In the genomic region with DNA sequence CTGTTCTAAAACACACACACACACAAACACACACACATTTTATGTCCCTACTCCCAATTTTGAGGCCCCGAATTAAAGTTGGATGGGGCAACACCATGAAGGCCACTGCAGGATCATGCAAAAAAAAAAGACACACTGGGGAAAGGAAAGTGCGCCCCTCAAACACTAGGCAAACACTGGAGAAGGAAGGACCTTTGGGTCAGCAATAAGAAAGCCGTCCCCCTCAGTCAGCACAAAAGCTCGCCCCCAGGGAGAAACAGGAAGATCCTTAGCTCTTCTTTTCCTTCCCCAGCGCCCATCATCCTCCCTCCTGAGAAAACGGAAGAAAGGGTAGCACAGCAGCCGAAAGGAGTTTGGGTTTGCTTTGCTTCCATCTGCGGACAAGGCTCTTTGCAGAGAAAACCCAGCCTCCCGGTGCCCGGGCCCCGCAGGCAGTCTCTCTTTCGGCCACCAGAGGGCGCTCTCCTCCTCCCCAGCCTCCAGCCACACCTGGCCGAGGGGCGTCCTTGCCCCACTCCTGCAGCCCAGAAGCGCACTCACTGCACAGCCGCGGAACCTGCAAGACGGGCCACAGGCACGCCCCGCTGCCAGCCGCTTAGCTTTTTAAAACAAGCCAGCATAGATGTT, we compare ENCODE assay signal across 8 cellular contexts.
DNase-seq lines count a peak whose midpoint lies in the region; ATAC-seq and TF ChIP-seq lines count a peak whose summit lies in the region.

No MANE protein-coding gene starts in this region.

- H3K4me1 ChIP-seq in A673 (ENCODE audit: insufficient read depth, low read length, poor library complexity, severe bottlenecking) = peaks cover 1% of the 10 kb centered on the region
- peaks cover 0 to 8% (median 2%) of the 10 kb centered on the region in 4 donors for H3K4me1 ChIP-seq in right lobe of liver

- peak; percentile 99 for TF ChIP-seq CTCF in A673 (conservative IDR thresholded peaks at IDR 0.05; ENCODE audit: low read depth, low read length)
- peak; percentile 91 to 99 (median 97) for TF ChIP-seq CTCF in dorsolateral prefrontal cortex (IDR thresholded peaks at IDR 0.05 in 54 of 56, conservative IDR thresholded peaks at IDR 0.05 in 2 of 56; ENCODE audit: low read depth in 1 of 56, partially characterized antibody in 56 of 56)
- peak; percentile 92 to 100 (median 98) for TF ChIP-seq CTCF in right lobe of liver (IDR thresholded peaks at IDR 0.05)

- no peaks in the 10 kb centered on the region for H3K27me3 ChIP-seq in A673 (replicated peaks; ENCODE audit: insufficient read depth, low read depth, low read length, poor library complexity)
- H3K27me3 ChIP-seq in dorsolateral prefrontal cortex = peaks cover 0 to 12% (median 0%) of the 10 kb centered on the region in 45 donors
- no peaks in the 10 kb centered on the region for H3K27me3 ChIP-seq in right lobe of liver

- H3K27ac ChIP-seq in A673 (ENCODE audit: low read depth, low read length, poor library complexity, severe bottlenecking) (no peak overlapping the region), dorsolateral prefrontal cortex (peak overlapping the region in 19 of 59 donors; percentile 2 to 66 (median 34)), right lobe of liver (no peak overlapping the region)

- H3K36me3 ChIP-seq in A673 (ENCODE audit: insufficient read depth, low read length, poor library complexity, severe bottlenecking) = no peaks in the 10 kb centered on the region
- H3K36me3 ChIP-seq in right lobe of liver = no peaks in the 10 kb centered on the region

- WGBS in right lobe of liver (ENCODE audit: insufficient coverage, low coverage, low lambda C conversion rate, missing lambda C conversion rate) = 4% methylated on average over 13 of the region's 22 CpGs

- BruUV-seq in A673 (replicated peaks; lab: Mats Ljungman, UMichigan) = no TSS peak

- peak overlapping the region; percentile 43 for H3K4me3 ChIP-seq in A673 (ENCODE audit: low read depth, low read length, poor library complexity, severe bottlenecking)
- peak overlapping the region; percentile 13 to 63 (median 40) for H3K4me3 ChIP-seq in dorsolateral prefrontal cortex
- peak overlapping the region; percentile 18 to 44 (median 39) for H3K4me3 ChIP-seq in right lobe of liver

- ATAC-seq in GM18517 (IDR thresholded peaks at IDR 0.05; ENCODE audit: unreplicated experiment) (peak; percentile 88), HG03039 (IDR thresholded peaks at IDR 0.05; ENCODE audit: unreplicated experiment) (peak; percentile 76), right lobe of liver (peak; percentile 98 to 100 (median 99))

- CTCF ChIA-PET in A673 (lab: Charles Lee) = interaction anchor here (0.6 to 1.3 kb wide), 6 partner anchors 14 to 751 kb away, joined by 3 to 8 read pairs (median 5); no protein-coding TSS in a partner anchor

- POLR2A ChIA-PET in A673 (lab: Charles Lee; ENCODE audit: low non-redundant PET) = no interaction called here

- intact Hi-C loops in A673 (cut with micrococcal nuclease; ENCODE audit: unreplicated experiment) (loop anchor here (2.0 to 5.0 kb wide), 3 partner anchors 56 to 549 kb away; partner anchors contain the start of gene RNF152), dorsolateral prefrontal cortex (cut with DNase I) (loop anchor here in 1 of 2 donors (5.0 kb wide), 2 partner anchors 311 to 551 kb away; partner anchors contain the start of gene RNF152), right lobe of liver (cut with DNase I) (no loop called here)

- no peak for TF ChIP-seq POLR2A in right lobe of liver (IDR thresholded peaks at IDR 0.05)

- H3K9me3 ChIP-seq in A673 (ENCODE audit: low read depth, low read length, poor library complexity, severe bottlenecking) (no peaks in the 10 kb centered on the region), right lobe of liver (no peaks in the 10 kb centered on the region)

- DNase-seq in A673 (ENCODE audit: low spot score) (peak; percentile 79), NCI-H345 (lab: John Stamatoyannopoulos, UW) (peak; percentile 82), dorsolateral prefrontal cortex (peak; percentile 40 to 88 (median 66)), right lobe of liver (peak; percentile 71 to 81 (median 80))
- DNase-seq in activated CD4-positive, alpha-beta T cell treated with anti-CD3 and anti-CD28 coated beads, Interleukin-2, amount 50 U/mL, for 4 hours = peak; percentile 48 to 52
- DNase-seq in stimulated activated CD4-positive, alpha-beta T cell treated with anti-CD3 and anti-CD28 coated beads, Interleukin-4, amount 100 ng/mL, for 4 hours = peak; percentile 38 to 63
